Comparison of ENCODE assay signal across 15 cellular contexts in the genomic region with DNA sequence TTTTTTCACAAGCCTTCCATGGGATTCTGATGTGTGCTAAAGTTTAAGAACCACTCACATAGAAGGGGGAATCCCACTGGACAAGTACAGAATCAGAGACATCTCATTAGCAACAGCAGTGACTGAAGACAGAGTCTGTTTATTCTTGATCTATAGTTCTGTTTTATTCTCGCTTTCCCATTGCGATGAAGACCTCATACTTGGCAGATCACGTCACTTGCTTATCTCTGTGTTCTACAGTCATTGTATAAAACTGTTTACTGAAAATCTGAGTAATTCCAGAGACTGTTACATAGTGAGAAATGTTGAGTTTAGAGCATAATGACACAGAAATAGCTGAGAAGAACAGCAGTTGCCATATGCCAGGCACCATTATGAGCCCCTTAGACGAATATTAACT.
A peak's percentile ranks its signal among the peaks of the same experiment; 100 is the strongest.
DNase-seq lines count a peak whose midpoint lies in the region; ATAC-seq, FAIRE-seq and TF ChIP-seq lines count a peak whose summit lies in the region.
"Had no signal": no experiment of that assay in that cellular context is flagged by ENCODE, and none has a peak within 500 bp of the region (broad histone marks: within the 10 kb centered on the region; RNA-seq: fewer than 3 reads in every experiment).

No MANE protein-coding gene starts in this region.

- H3K36me3 ChIP-seq in OCI-LY7 (ENCODE audit: insufficient read depth, low read length): peaks cover 32% of the 10 kb centered on the region

- H4K20me1 ChIP-seq in OCI-LY7 (ENCODE audit: insufficient read depth, low read length): no peaks in the 10 kb centered on the region

- no peaks in the 10 kb centered on the region for H3K27me3 ChIP-seq in right cardiac atrium (ENCODE audit: control insufficient read depth, insufficient read depth)
- no peaks in the 10 kb centered on the region for H3K27me3 ChIP-seq in foreskin keratinocyte

- TF ChIP-seq CTCF in foreskin keratinocyte (conservative IDR thresholded peaks at IDR 0.05) (no peak), OCI-LY7 (conservative IDR thresholded peaks at IDR 0.05; ENCODE audit: low read length) (no peak)

- WGBS in right cardiac atrium: 47% methylated on average over 4 of the region's 4 CpGs

- no peak overlapping the region for H2AFZ ChIP-seq in OCI-LY7 (ENCODE audit: low read length)
- H2AFZ ChIP-seq: GM23338 had no signal

- H3K9me3 ChIP-seq in right cardiac atrium (ENCODE audit: control insufficient read depth, low read length) (no peaks in the 10 kb centered on the region), OCI-LY7 (ENCODE audit: low read length) (no peaks in the 10 kb centered on the region)
- H3K9me3 ChIP-seq: psoas muscle had no signal

- no peak for FAIRE-seq in GM19239 (lab: Jason Lieb, UNC)

- no peaks in the 10 kb centered on the region for H3K9me2 ChIP-seq in OCI-LY7 (ENCODE audit: insufficient read depth, low read length)

- ATAC-seq in right cardiac atrium (peak; percentile 13 to 42), Right ventricle myocardium inferior (no peak), foreskin keratinocyte (no peak)
- ATAC-seq: GM23338 had no signal

- CTCF ChIA-PET in OCI-LY7 (lab: Charles Lee; ENCODE audit: unreplicated experiment): no interaction called here

- no peaks in the 10 kb centered on the region for H3K79me2 ChIP-seq in OCI-LY7 (ENCODE audit: insufficient read depth, low read depth, low read length)

- H3K27ac ChIP-seq in right cardiac atrium (ENCODE audit: low read length) (no peak overlapping the region), foreskin keratinocyte (no peak overlapping the region), OCI-LY7 (ENCODE audit: low read depth, low read length, poor library complexity, severe bottlenecking) (no peak overlapping the region)
- H3K27ac ChIP-seq: psoas muscle, RWPE1 had no signal

- no peak for DNase-seq in right cardiac atrium
- DNase-seq in Right ventricle myocardium inferior (ENCODE audit: missing footprints): no peak
- DNase-seq in astrocyte of the hippocampus (ENCODE audit: low read depth, low spot score): peak; percentile 66
- peak; percentile 95 for DNase-seq in iris pigment epithelial cell (ENCODE audit: low read depth)
- DNase-seq in foreskin keratinocyte: no peak
- DNase-seq in OCI-LY7 (ENCODE audit: low spot score): no peak
- DNase-seq in NCI-H2029 treated with DMSO at 0.1 percent for 48 hours (lab: John Stamatoyannopoulos, UW): no peak
- no peak for DNase-seq in GM19239 (ENCODE audit: insufficient read length, low spot score)
- DNase-seq: activated CD4-positive, alpha-beta T cell treated with anti-CD3 and anti-CD28 coated beads, Interleukin-2, amount 50 U/mL, for 1 hour; activated T-cell treated with anti-CD3 and anti-CD28 coated beads, Interleukin-2, amount 50 U/mL, for 24 hours; COR-L47; psoas muscle; stimulated activated CD4-positive, alpha-beta T cell treated with anti-CD3 and anti-CD28 coated beads, Interleukin-15, amount 100 ng/mL, for 24 hours had no signal

- intact Hi-C loops in right cardiac atrium (cut with DNase I) (no loop called here), Right ventricle myocardium inferior (cut with DNase I) (no loop called here), OCI-LY7 (cut with micrococcal nuclease; ENCODE audit: unreplicated experiment) (loop anchor here (10.0 kb wide), 1 partner anchor 341 kb away; no protein-coding TSS in a partner anchor)

- peaks cover 5% of the 10 kb centered on the region for H3K4me1 ChIP-seq in right cardiac atrium (ENCODE audit: control insufficient read depth, insufficient read depth, low read length)
- no peaks in the 10 kb centered on the region for H3K4me1 ChIP-seq in foreskin keratinocyte
- H3K4me1 ChIP-seq in OCI-LY7 (ENCODE audit: insufficient read depth, low read length, poor library complexity, severe bottlenecking): no peaks in the 10 kb centered on the region
- H3K4me1 ChIP-seq: psoas muscle had no signal

- no TSS peak for BruUV-seq in OCI-LY7 (replicated peaks; lab: Mats Ljungman, UMichigan)

- no peak overlapping the region for H3K4me2 ChIP-seq in OCI-LY7 (ENCODE audit: low read length)
- H3K4me2 ChIP-seq: GM23338 had no signal

- POLR2A ChIA-PET in OCI-LY7 (lab: Charles Lee): no interaction called here

- H3K4me3 ChIP-seq in right cardiac atrium (ENCODE audit: low read length) (no peak overlapping the region), OCI-LY7 (ENCODE audit: low read depth, low read length, poor library complexity, severe bottlenecking) (no peak overlapping the region)
- H3K4me3 ChIP-seq: GM23338, psoas muscle had no signal

Comparison
In these comparisons a context has a peak if more than half of its experiments do, and no peak if none do; other contexts are left out.
1. ATAC-seq: peak in right cardiac atrium (2 of 2); none in Right ventricle myocardium inferior (single experiment) and foreskin keratinocyte (single experiment).
2. DNase-seq: peak in astrocyte of the hippocampus (single experiment) and iris pigment epithelial cell (single experiment); none in right cardiac atrium (0 of 3), Right ventricle myocardium inferior (single experiment), foreskin keratinocyte (0 of 2), OCI-LY7 (single experiment), NCI-H2029 treated with DMSO at 0.1 percent for 48 hours (single experiment) and GM19239 (single experiment).